ENCODE assay signal across 1 cellular context in the genomic region with DNA sequence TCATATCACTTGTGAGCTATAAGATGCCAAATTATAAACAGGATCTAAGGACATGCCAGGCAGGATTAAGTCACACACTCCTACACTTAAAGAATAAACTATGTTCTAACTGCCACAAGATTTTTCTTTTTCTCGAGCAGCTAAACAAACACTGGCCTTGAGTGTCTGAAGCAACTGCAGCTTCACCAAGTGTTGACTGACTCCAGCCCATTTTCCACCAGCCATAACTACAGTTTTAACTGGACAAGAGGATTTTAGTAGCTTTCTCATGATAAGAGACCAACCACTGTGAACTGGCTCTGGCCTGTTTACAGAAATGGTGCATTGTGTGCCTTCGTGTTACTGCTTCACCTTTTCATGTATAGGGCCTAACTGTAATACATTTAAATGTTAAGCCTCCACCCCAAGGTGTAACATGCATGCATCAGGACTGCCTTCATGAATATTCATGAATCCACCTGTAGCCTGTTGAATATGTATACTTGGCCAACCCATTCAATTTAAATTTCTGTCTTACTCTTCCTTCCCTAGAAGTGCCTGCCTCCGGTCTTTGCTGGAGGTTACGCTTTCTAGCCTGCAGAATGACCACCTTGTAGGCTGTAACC.
TF ChIP-seq lines count a peak whose summit lies in the region.

No MANE protein-coding gene starts in this region.

TF ChIP-seq in IMR-90, 13 proteins besides CTCF, POLR2A, EP300 and RAD21:
- no peak for TF ChIP-seq MXI1 (IDR thresholded peaks at IDR 0.05; ENCODE audit: borderline replicate concordance, low read depth, low read length)
- TF ChIP-seq RCOR1 (IDR thresholded peaks at IDR 0.05; ENCODE audit: insufficient replicate concordance, low read length): no peak
- TF ChIP-seq SMC3 (IDR thresholded peaks at IDR 0.05; ENCODE audit: low read depth, low read length): no peak
- TF ChIP-seq ELK1 (IDR thresholded peaks at IDR 0.05; ENCODE audit: borderline replicate concordance, low read depth, low read length): no peak
- no peak for TF ChIP-seq FOS (IDR thresholded peaks at IDR 0.05; ENCODE audit: low read depth, low read length)
- TF ChIP-seq NFE2L2 (IDR thresholded peaks at IDR 0.05; ENCODE audit: low read depth, low read length): no peak
- TF ChIP-seq RFX5 (IDR thresholded peaks at IDR 0.05; ENCODE audit: low read depth, low read length): no peak
